Comparison of ENCODE assay signal across 11 cellular contexts in the genomic region with DNA sequence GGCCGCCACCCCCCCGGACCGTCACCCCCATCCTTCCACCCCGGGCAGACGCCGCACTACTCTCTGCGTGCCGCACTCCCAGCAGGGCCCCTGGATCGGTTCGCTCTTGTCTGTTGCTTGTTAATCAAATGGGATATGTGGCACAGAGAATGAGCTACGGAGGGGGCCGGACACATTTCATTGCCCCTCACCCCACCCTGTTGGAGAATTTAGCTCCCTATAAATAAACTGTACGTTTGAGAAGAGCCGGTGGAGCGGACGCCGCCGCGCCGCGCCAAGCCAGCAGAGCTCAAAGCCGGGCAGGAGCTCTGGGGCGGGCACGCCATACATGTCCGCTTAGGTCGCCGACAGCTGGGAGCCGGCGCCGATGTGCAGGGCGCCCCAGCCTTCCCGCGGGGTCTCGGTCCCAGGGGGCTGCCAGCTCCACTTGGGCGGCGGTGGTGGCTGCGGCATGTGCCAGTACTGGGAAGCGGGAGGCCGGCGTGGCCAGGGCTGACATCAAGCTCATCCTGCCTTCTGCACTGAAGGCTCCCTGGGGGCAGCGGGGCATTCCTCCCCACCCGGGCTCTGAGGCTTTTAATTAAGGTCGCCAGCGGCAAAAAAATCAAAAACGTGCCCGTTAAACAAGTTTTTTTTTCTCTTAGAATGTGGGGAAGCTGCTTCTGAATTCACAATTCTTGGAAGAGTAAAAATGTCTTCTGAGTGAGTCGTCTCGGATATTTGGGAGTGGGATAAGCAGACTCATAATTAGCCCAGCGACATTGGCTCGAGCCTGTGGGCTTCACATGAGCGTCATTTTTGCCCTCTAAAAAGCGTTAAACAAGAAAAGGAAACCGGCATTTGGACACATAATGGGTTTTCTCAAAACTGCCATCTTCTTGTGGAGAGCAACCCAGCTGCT. TPM values are rescaled to one million over a fixed set of nuclear protein-coding genes. Genes with fewer than 3 reads are reported as not detected.
DNase-seq lines count a peak whose midpoint lies in the region; ATAC-seq, FAIRE-seq and TF ChIP-seq lines count a peak whose summit lies in the region.
"Had no signal": no experiment of that assay in that cellular context is flagged by ENCODE, and none has a peak within 500 bp of the region (broad histone marks: within the 10 kb centered on the region; RNA-seq: fewer than 3 reads in every experiment).

No MANE protein-coding gene starts in this region.

- H3K18ac ChIP-seq in H9 (ENCODE audit: insufficient read length, low read depth, low read length) (no peak overlapping the region), H1 (ENCODE audit: extremely low read depth, low read length) (no peak overlapping the region)

- TF ChIP-seq RAD21 in A549 (conservative IDR thresholded peaks at IDR 0.05 in 1 of 2, IDR thresholded peaks at IDR 0.05 in 1 of 2) (no peak), H1 (IDR thresholded peaks at IDR 0.05 in 1 of 2, conservative IDR thresholded peaks at IDR 0.05 in 1 of 2; ENCODE audit: low read depth in 2 of 2, low read length in 2 of 2) (no peak)

- TF ChIP-seq CTCF in A549 (IDR thresholded peaks at IDR 0.05), result no peak
- no peak for TF ChIP-seq CTCF in H9 (conservative IDR thresholded peaks at IDR 0.05)
- no peak for TF ChIP-seq CTCF in H1 (IDR thresholded peaks at IDR 0.05; ENCODE audit: control extremely low read depth in 1 of 3, insufficient read depth in 1 of 3, low read depth in 1 of 3, low read length in 3 of 3)
- no peak for TF ChIP-seq CTCF in thyroid gland (IDR thresholded peaks at IDR 0.05)

- H3K4ac ChIP-seq in H9 (ENCODE audit: low read depth, low read length) (no peak overlapping the region), H1 (replicated peaks; ENCODE audit: insufficient read length, low read depth, low read length) (no peak overlapping the region)

- FAIRE-seq in A549 (lab: Jason Lieb, UNC) (no peak), H1 (lab: Jason Lieb, UNC) (no peak)

- no peak overlapping the region for H3K14ac ChIP-seq in H9 (ENCODE audit: insufficient read depth, low read length)
- H3K14ac ChIP-seq in H1 (ENCODE audit: insufficient read length), result no peak overlapping the region

- H2BK15ac ChIP-seq in H9 (ENCODE audit: low read depth, low read length) (no peak overlapping the region), H1 (ENCODE audit: low read length) (no peak overlapping the region)

- H2BK20ac ChIP-seq in H9 (ENCODE audit: low read depth, low read length, poor library complexity, severe bottlenecking) (no peak overlapping the region), H1 (ENCODE audit: low read length) (no peak overlapping the region)

- no peak overlapping the region for H3K23ac ChIP-seq in H9 (ENCODE audit: insufficient read length, low read depth, low read length)
- H3K23ac ChIP-seq in H1 (ENCODE audit: insufficient read length), result no peak overlapping the region

- no peaks in the 10 kb centered on the region for H3K36me3 ChIP-seq in H1 (ENCODE audit: control insufficient read depth in 2 of 4, insufficient read depth in 4 of 4, low read length in 3 of 4)
- no peaks in the 10 kb centered on the region for H3K36me3 ChIP-seq in thyroid gland
- H3K36me3 ChIP-seq: prostate gland, SJCRH30 had no signal

- no peak for DNase-seq in A549 (ENCODE audit: low read depth in 1 of 2, low spot score in 1 of 2)
- peak; percentile 35 for DNase-seq in H9
- DNase-seq in H1 (ENCODE audit: low read depth in 1 of 2, low spot score in 2 of 2), result peak in 1 of 2 experiments; percentile 50
- DNase-seq in naive thymus-derived CD8-positive, alpha-beta T cell, result no peak
- no peak for DNase-seq in thyroid gland
- DNase-seq in G401 (ENCODE audit: low spot score), result no peak

- H3K27me3 Mint-ChIP-seq in H9 (ENCODE audit: low read depth), result peaks cover 86% of the 10 kb centered on the region
- H3K27me3 Mint-ChIP-seq in naive thymus-derived CD8-positive, alpha-beta T cell, result peaks cover 5 to 60% (median 32%) of the 10 kb centered on the region in 5 donors

- peaks cover 18% of the 10 kb centered on the region for H3K23me2 ChIP-seq in H9 (ENCODE audit: insufficient read length, low read depth, low read length, poor library complexity, severe bottlenecking)
- peaks cover 3% of the 10 kb centered on the region; the same call in 1 of the 2 replicates for H3K23me2 ChIP-seq in H1 (ENCODE audit: low read depth, low read length)

- H3K9ac ChIP-seq in H9 (ENCODE audit: extremely low read depth, insufficient read length, low read length) (no peak overlapping the region), H1 (replicated peaks in 1 of 4; ENCODE audit: extremely low read depth in 1 of 4, low read depth in 3 of 4, low read length in 3 of 4) (no peak overlapping the region)

- peaks cover 0 to 22% (median 11%) of the 10 kb centered on the region in 3 experiments; a peak in 6 of 7 replicates for H3K36me3 Mint-ChIP-seq in H9 (ENCODE audit: insufficient read depth in 1 of 3, low read depth in 3 of 3)
- H3K36me3 Mint-ChIP-seq in naive thymus-derived CD8-positive, alpha-beta T cell, result peaks cover 0 to 3% (median 2%) of the 10 kb centered on the region in 3 donors

- peak overlapping the region; percentile 58 to 81 for H3K4me3 Mint-ChIP-seq in H9
- peak overlapping the region in 9 of 10 donors; percentile 12 to 70 (median 50) for H3K4me3 Mint-ChIP-seq in naive thymus-derived CD8-positive, alpha-beta T cell

- in situ Hi-C loops in G401 (cut with HindIII; ENCODE audit: low sequenced_read_pairs), result no loop called here

- intact Hi-C loops in thyroid gland (cut with DNase I), result no loop called here

- H3K4me1 Mint-ChIP-seq in H9, result peaks cover 27 to 38% of the 10 kb centered on the region in 2 experiments
- H3K4me1 Mint-ChIP-seq in naive thymus-derived CD8-positive, alpha-beta T cell, result peaks cover 2 to 21% (median 15%) of the 10 kb centered on the region in 4 donors

- H3K4me3 ChIP-seq in A549 (peak overlapping the region; percentile 50; the same call in 2 of the 3 replicates), H1 (ENCODE audit: extremely low read depth in 1 of 4, insufficient read depth in 2 of 4, low read depth in 3 of 4, low read length in 4 of 4) (peak overlapping the region in 2 of 4 experiments; percentile 13 to 53; a peak in 4 of 8 replicates), thyroid gland (replicated peaks in 1 of 3) (no peak overlapping the region)
- H3K4me3 ChIP-seq: SJCRH30 had no signal

- WGBS in A549 (ENCODE audit: missing lambda C conversion rate), result 15% methylated on average over 22 of the region's 53 CpGs
- WGBS in H9 (ENCODE audit: extremely low coverage, insufficient read length, low lambda C conversion rate), result no CpG with 5 or more reads among the region's 53 CpGs
- 7% methylated on average over 10 of the region's 53 CpGs; no CpG with 5 or more reads in 1 of the 2 experiments for WGBS in H1 (ENCODE audit: extremely low coverage in 1 of 2, insufficient coverage in 1 of 2, insufficient read length in 1 of 2, insufficient replicate concordance in 2 of 2, low coverage in 1 of 2, low lambda C conversion rate in 2 of 2, missing lambda C conversion rate in 1 of 2), 2 experiments
- 4 to 19% methylated on average over 11 to 24 of the region's 53 CpGs for WGBS in thyroid gland, 2 donors

- H3K27me3 ChIP-seq in H9 (ENCODE audit: insufficient read depth, low read length) (peaks cover 48% of the 10 kb centered on the region), H1 (replicated peaks in 1 of 4; ENCODE audit: control insufficient read depth in 3 of 4, extremely low read depth in 1 of 4, insufficient read depth in 3 of 4, low read length in 3 of 4) (peaks cover 50 to 65% (median 63%) of the 10 kb centered on the region in 4 experiments), thyroid gland (peaks cover 20% of the 10 kb centered on the region)
- H3K27me3 ChIP-seq: SJCRH30 had no signal

- no peak overlapping the region for H3K27ac ChIP-seq in A549
- H3K27ac ChIP-seq in H9 (ENCODE audit: insufficient read length, low read depth, low read length), result no peak overlapping the region
- no peak overlapping the region for H3K27ac ChIP-seq in H1 (ENCODE audit: low read depth, low read length)
- no peak overlapping the region for H3K27ac ChIP-seq in thyroid gland
- H3K27ac ChIP-seq: prostate gland, SJCRH30 had no signal

- no peak overlapping the region for H2BK5ac ChIP-seq in H9 (ENCODE audit: insufficient read length, low read length)
- H2BK5ac ChIP-seq in H1 (ENCODE audit: low read depth, low read length), result no peak overlapping the region

- H4K8ac ChIP-seq in H9 (replicated peaks; ENCODE audit: insufficient read length, low read depth, low read length), result no peak overlapping the region
- H4K8ac ChIP-seq in H1 (ENCODE audit: extremely low read depth, insufficient read depth, low read length), result no peak overlapping the region

- H2BK120ac ChIP-seq in H9 (ENCODE audit: low read depth, low read length, poor library complexity, severe bottlenecking), result no peak overlapping the region
- no peak overlapping the region for H2BK120ac ChIP-seq in H1 (replicated peaks; ENCODE audit: low read depth, low read length)

- H3K4me1 ChIP-seq in A549 (peaks cover 4% of the 10 kb centered on the region; the same call in 1 of the 3 replicates), H9 (ENCODE audit: insufficient read depth, low read length) (no peaks in the 10 kb centered on the region), H1 (replicated peaks in 1 of 4; ENCODE audit: control insufficient read depth in 3 of 4, insufficient read depth in 4 of 4, low read length in 3 of 4) (peaks cover 0 to 22% (median 12%) of the 10 kb centered on the region in 4 experiments; a peak in 6 of 7 replicates), thyroid gland (peaks cover 0 to 16% of the 10 kb centered on the region in 2 donors)
- H3K4me1 ChIP-seq: prostate gland, SJCRH30 had no signal

- POLR2A ChIA-PET in A549 (lab: Yijun Ruan, JAX) (no interaction called here), H1 (lab: Charles Lee; ENCODE audit: partially characterized antibody) (interaction anchor here (2.4 kb wide), 1 partner anchor 15 kb away, joined by 8 read pairs; no protein-coding TSS in a partner anchor)
- POLR2A ChIA-PET in naive thymus-derived CD8-positive, alpha-beta T cell (lab: Charles Lee), result no interaction called here

- no peaks in the 10 kb centered on the region for H4K20me1 ChIP-seq in H9 (ENCODE audit: control insufficient read depth, insufficient read depth, insufficient read length)
- peaks cover 4 to 13% of the 10 kb centered on the region in 2 experiments for H4K20me1 ChIP-seq in H1 (replicated peaks in 1 of 2; ENCODE audit: control insufficient read depth in 1 of 2, insufficient read depth in 2 of 2, low read length in 2 of 2)

- H4K5ac ChIP-seq in H9 (ENCODE audit: insufficient read length, low read depth, low read length) (no peak overlapping the region), H1 (ENCODE audit: insufficient read length, low read depth, low read length) (no peak overlapping the region)

- no peak overlapping the region for H3T11ph ChIP-seq in H9 (ENCODE audit: low read length)

- H2AFZ ChIP-seq in H9 (ENCODE audit: low read length) (no peak overlapping the region), H1 (ENCODE audit: low read length) (no peak overlapping the region)

- ATAC-seq in A549 (no peak), HG02973 (IDR thresholded peaks at IDR 0.05; ENCODE audit: unreplicated experiment) (no peak), GM21825 (IDR thresholded peaks at IDR 0.05; ENCODE audit: unreplicated experiment) (no peak)
- ATAC-seq in naive thymus-derived CD8-positive, alpha-beta T cell, result no peak

- no peak overlapping the region for H3K27ac Mint-ChIP-seq in H9
- H3K27ac Mint-ChIP-seq in naive thymus-derived CD8-positive, alpha-beta T cell, result no peak overlapping the region

- TF ChIP-seq EP300 in A549 (IDR thresholded peaks at IDR 0.05), result no peak
- TF ChIP-seq EP300 in H1 (IDR thresholded peaks at IDR 0.05; ENCODE audit: borderline replicate concordance in 1 of 2, low read depth in 2 of 2, low read length in 2 of 2), result no peak

- H2BK12ac ChIP-seq in H9 (ENCODE audit: insufficient read length, low read depth, low read length), result no peak overlapping the region
- H2BK12ac ChIP-seq in H1 (ENCODE audit: low read depth, low read length), result no peak overlapping the region

- H4K91ac ChIP-seq in H9 (ENCODE audit: insufficient read length, low read depth, low read length) (no peak overlapping the region), H1 (replicated peaks; ENCODE audit: insufficient read length, low read length) (no peak overlapping the region)

- no peak for TF ChIP-seq POLR2A in A549 (IDR thresholded peaks at IDR 0.05; ENCODE audit: low read length)
- TF ChIP-seq POLR2A in H1 (IDR thresholded peaks at IDR 0.05; ENCODE audit: control extremely low read depth in 1 of 2, low read depth in 2 of 2, low read length in 2 of 2), result no peak
- no peak for TF ChIP-seq POLR2A in thyroid gland (IDR thresholded peaks at IDR 0.05)

- no peak overlapping the region for H2AK5ac ChIP-seq in H9 (ENCODE audit: insufficient read length, low read length)
- no peak overlapping the region for H2AK5ac ChIP-seq in H1 (ENCODE audit: low read depth, low read length)

- H3K79me2 ChIP-seq in H9 (ENCODE audit: insufficient read depth, low read length) (no peaks in the 10 kb centered on the region), H1 (ENCODE audit: control insufficient read depth in 1 of 2, insufficient read depth in 2 of 2, low read length in 2 of 2) (no peaks in the 10 kb centered on the region)

- H3K79me1 ChIP-seq in H9 (ENCODE audit: insufficient read depth, low read depth, low read length, poor library complexity, severe bottlenecking), result no peaks in the 10 kb centered on the region
- H3K79me1 ChIP-seq in H1 (ENCODE audit: low read depth, low read length), result no peaks in the 10 kb centered on the region

- CTCF ChIA-PET in A549 (lab: Yijun Ruan, JAX) (interaction anchor here (1.1 to 1.9 kb wide), 5 partner anchors 10 to 43 kb away, joined by 3 to 7 read pairs (median 3); no protein-coding TSS in a partner anchor), H1 (lab: Charles Lee; ENCODE audit: partially characterized antibody) (interaction anchor here (0.6 to 4.5 kb wide), 4 partner anchors 9 to 41 kb away, joined by 3 to 51 read pairs (median 9); no protein-coding TSS in a partner anchor)

- H3K4me2 ChIP-seq in A549 (peak overlapping the region; percentile 98), H9 (ENCODE audit: insufficient read depth, insufficient read length, low read length) (peak overlapping the region; percentile 83), H1 (ENCODE audit: insufficient read depth in 1 of 2, low read depth in 2 of 2, low read length in 2 of 2) (peak overlapping the region; percentile 61 to 85)

- H3K9me3 Mint-ChIP-seq in H9, result peaks cover 12 to 18% of the 10 kb centered on the region in 2 experiments
- peaks cover 0 to 13% (median 0%) of the 10 kb centered on the region in 9 donors for H3K9me3 Mint-ChIP-seq in naive thymus-derived CD8-positive, alpha-beta T cell

- H3K56ac ChIP-seq in H9 (ENCODE audit: insufficient read length, low read depth, low read length) (no peak overlapping the region), H1 (replicated peaks; ENCODE audit: insufficient read length, low read depth, low read length) (no peak overlapping the region)

- H3K9me3 ChIP-seq in A549 (no peaks in the 10 kb centered on the region), H9 (ENCODE audit: control insufficient read depth, low read depth, low read length) (peaks cover 4% of the 10 kb centered on the region), H1 (ENCODE audit: insufficient read depth in 2 of 2, low read depth in 1 of 2, low read length in 1 of 2) (no peaks in the 10 kb centered on the region), thyroid gland (no peaks in the 10 kb centered on the region)
- H3K9me3 ChIP-seq: prostate gland, SJCRH30 had no signal

RNA-seq across cellular contexts. Expression of a gene that starts 1.1 kb away (rescaled TPM):
- 0.01 and 0.03 TPM in 2 replicates for polyA plus RNA-seq in A549 (2011; rRNA removed)
- polyA plus RNA-seq in A549 (2012; cell fraction: cytosol; rRNA removed), result 0.01 TPM in 2 replicates
- polyA plus RNA-seq in A549 (2012; cell fraction: nucleus; rRNA removed), result 0.02 TPM in 2 replicates
- polyA plus RNA-seq in A549 (2017; fragmentation: RNase III; extraction: RNeasy Plus Mini Kit Qiagen cat#74134 plus additional on column Dnase treatment), result 0.01 TPM in 3 replicates
- polyA minus RNA-seq in A549 (2011; rRNA and poly(A)+ RNA removed), result not detected in 2 replicates
- total RNA-seq in H9 (2021), result 0.83 and 1.2 TPM in 2 replicates
- 0.46 and 1.2 TPM in 2 replicates for total RNA-seq in H1 (2021; fragmentation: NEBNext Ultra II Directional; extraction: Animal tissue kit (Norgen Biotek cat#: 25700))
- polyA plus RNA-seq in H1 (2011; rRNA removed), result 0.12 and 0.17 TPM in 2 replicates
- 0.10 TPM for polyA plus RNA-seq in H1 (2011; cell fraction: cytosol; rRNA removed)
- 0.56 TPM for polyA plus RNA-seq in H1 (2011; cell fraction: nucleus; rRNA removed)
- polyA plus RNA-seq in H1 (2012, experiment 1 of 2), result 0.10 to 0.23 TPM (median 0.17 TPM) in 4 replicates
- polyA plus RNA-seq in H1 (2012, experiment 2 of 2), result 0.05 TPM
- 0.43 TPM for polyA plus RNA-seq in H1 (2013, experiment 1 of 2)
- 0.50 TPM for polyA plus RNA-seq in H1 (2013, experiment 2 of 2)
- 0.22 and 0.60 TPM in 2 replicates for polyA minus RNA-seq in H1 (2011; rRNA and poly(A)+ RNA removed)
- polyA minus RNA-seq in H1 (2011; cell fraction: cytosol; rRNA and poly(A)+ RNA removed), result 0.22 TPM
- polyA minus RNA-seq in H1 (2011; cell fraction: nucleus; rRNA and poly(A)+ RNA removed), result 0.80 TPM
- not detected for total RNA-seq in naive thymus-derived CD8-positive, alpha-beta T cell
- polyA plus RNA-seq in naive thymus-derived CD8-positive, alpha-beta T cell, result not detected
- under 1 TPM; 0.40 to 0.88 (median 0.52) TPM for total RNA-seq in thyroid gland
- 0.06 and 0.37 TPM in 2 replicates for total RNA-seq in G401 (2014; rRNA removed; shearing (Covaris generic))
- total RNA-seq: activated CD8-positive, alpha-beta memory T cell treated with anti-CD3 and anti-CD28 coated beads for 36 hours had no signal
